ENCODE assay signal across 18 cellular contexts in genomic region chr4:88758264-88758663, GRCh38.
DNase-seq lines count a peak whose midpoint lies in the region; ATAC-seq, FAIRE-seq and TF ChIP-seq lines count a peak whose summit lies in the region.
"Had no signal": no experiment of that assay in that cellular context is flagged by ENCODE, and none has a peak within 500 bp of the region (broad histone marks: within the 10 kb centered on the region; RNA-seq: fewer than 3 reads in every experiment).

No MANE protein-coding gene starts in this region.

- H3K27me3 ChIP-seq in endothelial cell of umbilical vein (ENCODE audit: control insufficient read depth in 2 of 2, insufficient read depth in 2 of 2, low read length in 2 of 2): no peaks in the 10 kb centered on the region
- H3K27me3 ChIP-seq in psoas muscle (ENCODE audit: insufficient read depth in 3 of 3, low read length in 2 of 3): no peaks in the 10 kb centered on the region
- H3K27me3 ChIP-seq: body of pancreas, esophagus muscularis mucosa had no signal

- peak overlapping the region; percentile 71 for H3K4me3 ChIP-seq in SK-N-MC
- H3K4me3 ChIP-seq in endothelial cell of umbilical vein (replicated peaks in 1 of 3; ENCODE audit: insufficient read depth in 1 of 3, low read depth in 1 of 3, low read length in 3 of 3): no peak overlapping the region
- peak overlapping the region; percentile 55 for H3K4me3 ChIP-seq in psoas muscle
- H3K4me3 ChIP-seq: body of pancreas had no signal

- H2AFZ ChIP-seq in endothelial cell of umbilical vein (ENCODE audit: low read depth, low read length): no peak overlapping the region

- H3K9ac ChIP-seq in SK-N-MC (ENCODE audit: insufficient read length): peak overlapping the region; percentile 39
- H3K9ac ChIP-seq in endothelial cell of umbilical vein (replicated peaks; ENCODE audit: extremely low read depth, insufficient read depth, low read length): no peak overlapping the region

- H3K27ac ChIP-seq in SK-N-MC (peak overlapping the region; percentile 32; the same call in 1 of the 2 replicates), endothelial cell of umbilical vein (ENCODE audit: insufficient read depth, low read depth, low read length) (no peak overlapping the region), psoas muscle (peak overlapping the region; percentile 56)

- H4K20me1 ChIP-seq in endothelial cell of umbilical vein (replicated peaks; ENCODE audit: control insufficient read depth, extremely low read depth, insufficient read depth, low read length): no peaks in the 10 kb centered on the region

- TF ChIP-seq POLR2A in endothelial cell of umbilical vein (IDR thresholded peaks at IDR 0.05; ENCODE audit: low read depth, low read length): no peak

- peak; percentile 78 for DNase-seq in G401 (ENCODE audit: low spot score)
- DNase-seq in SK-N-MC (ENCODE audit: low read depth, low spot score): no peak
- peak; percentile 15 for DNase-seq in endothelial cell of umbilical vein (ENCODE audit: low read depth, low spot score)
- DNase-seq in psoas muscle: no peak
- no peak for DNase-seq in activated naive CD4-positive, alpha-beta T cell treated with anti-CD3 and anti-CD28 coated beads, Interleukin-2, amount 10 ng/mL, durations not matched to agents 7 days and 5 days
- DNase-seq in urothelium cell line (ENCODE audit: low spot score): no peak
- DNase-seq in GM20000 (ENCODE audit: low spot score): no peak
- DNase-seq: activated CD8-positive, alpha-beta memory T cell treated with anti-CD3 and anti-CD28 coated beads, Interleukin-2, amount 50 U/mL, for 4 hours; body of pancreas; CD8-positive, alpha-beta T cell; DND-41; NCI-H1436 treated with DMSO at 0.1 percent for 48 hours had no signal

- TF ChIP-seq CTCF in endothelial cell of umbilical vein (IDR thresholded peaks at IDR 0.05; ENCODE audit: extremely low read depth in 1 of 2, insufficient read depth in 1 of 2, low read depth in 1 of 2, low read length in 2 of 2) (no peak), psoas muscle (IDR thresholded peaks at IDR 0.05) (no peak), GM20000 (IDR thresholded peaks at IDR 0.05; ENCODE audit: extremely low read depth, missing control alignments) (no peak)

- no TSS peak for BruUV-seq in endothelial cell of umbilical vein (replicated peaks; lab: Mats Ljungman, UMichigan)

- no peaks in the 10 kb centered on the region for H3K9me1 ChIP-seq in endothelial cell of umbilical vein (replicated peaks; ENCODE audit: control insufficient read depth, extremely low read depth, insufficient read depth, low read length)

- no peaks in the 10 kb centered on the region for H3K9me3 ChIP-seq in SK-N-MC (ENCODE audit: low read depth, low read length)
- H3K9me3 ChIP-seq in endothelial cell of umbilical vein (replicated peaks; ENCODE audit: control insufficient read depth, insufficient read depth, low read length): no peaks in the 10 kb centered on the region
- no peaks in the 10 kb centered on the region for H3K9me3 ChIP-seq in psoas muscle
- H3K9me3 ChIP-seq: body of pancreas, esophagus muscularis mucosa had no signal

- FAIRE-seq in endothelial cell of umbilical vein (lab: Jason Lieb, UNC): no peak
- FAIRE-seq in urothelium cell line (lab: Jason Lieb, UNC): no peak

- CTCF ChIA-PET in endothelial cell of umbilical vein (lab: Charles Lee): interaction anchor here (1.2 to 5.8 kb wide), 3 partner anchors 11 to 33 kb away, joined by 3 to 19 read pairs (median 3); no protein-coding TSS in a partner anchor
- CTCF ChIA-PET in activated naive CD4-positive, alpha-beta T cell treated with anti-CD3 and anti-CD28 coated beads, Interleukin-2, amount 10 ng/mL, durations not matched to agents 7 days and 5 days (lab: Charles Lee): no interaction called here

- no peaks in the 10 kb centered on the region for H3K4me1 ChIP-seq in endothelial cell of umbilical vein (ENCODE audit: control insufficient read depth, extremely low read depth, insufficient read depth, low read length)
- H3K4me1 ChIP-seq in psoas muscle: peaks cover 24% of the 10 kb centered on the region

- ATAC-seq in psoas muscle (peak; percentile 61 to 80 (median 70)), HG03039 (IDR thresholded peaks at IDR 0.05; ENCODE audit: unreplicated experiment) (no peak)
- ATAC-seq: CD8-positive, alpha-beta T cell; HCT116; natural killer cell treated with Interleukin-12 subunit alpha and Interleukin-12 subunit beta and Interleukin-15 and Interleukin-18, amount 100 ng/mL, for 72 hours had no signal

- dilution Hi-C loops in endothelial cell of umbilical vein (cut with MboI; ENCODE audit: extremely low pct_ligation_motif_present, low sequenced_read_pairs): no loop called here

- H3K9me3 Mint-ChIP-seq in activated naive CD4-positive, alpha-beta T cell treated with anti-CD3 and anti-CD28 coated beads, Interleukin-2, amount 10 ng/mL, durations not matched to agents 7 days and 5 days: no peaks in the 10 kb centered on the region
- H3K9me3 Mint-ChIP-seq: CD8-positive, alpha-beta T cell; memory B cell; natural killer cell treated with Interleukin-12 subunit alpha and Interleukin-12 subunit beta and Interleukin-15 and Interleukin-18, amount 100 ng/mL, for 72 hours; stimulated activated naive CD8-positive, alpha-beta T cell treated with anti-CD3 and anti-CD28 coated beads, Interleukin-15, Interleukin-2, amounts not matched to agents 100 ng/mL and 50 ng/mL, for 24 hours had no signal

- 35 to 51% (median 35%) methylated on average over 8 of the region's 8 CpGs for WGBS in psoas muscle, 3 donors

- POLR2A ChIA-PET in endothelial cell of umbilical vein (lab: Charles Lee): no interaction called here

- H3K4me1 Mint-ChIP-seq in activated naive CD4-positive, alpha-beta T cell treated with anti-CD3 and anti-CD28 coated beads, Interleukin-2, amount 10 ng/mL, durations not matched to agents 7 days and 5 days: peaks cover 6% of the 10 kb centered on the region
- H3K4me1 Mint-ChIP-seq: memory B cell had no signal

- H3K36me3 ChIP-seq in SK-N-MC (ENCODE audit: insufficient read depth, low read length) (no peaks in the 10 kb centered on the region), endothelial cell of umbilical vein (ENCODE audit: control insufficient read depth in 2 of 2, extremely low read depth in 1 of 2, insufficient read depth in 2 of 2, low read length in 2 of 2) (no peaks in the 10 kb centered on the region), psoas muscle (ENCODE audit: insufficient read depth in 1 of 2, low read depth in 1 of 2) (peaks cover 0 to 37% of the 10 kb centered on the region in 2 donors)

- in situ Hi-C loops in G401 (cut with HindIII; ENCODE audit: low sequenced_read_pairs): no loop called here

- intact Hi-C loops in endothelial cell of umbilical vein (cut with micrococcal nuclease): no loop called here
- intact Hi-C loops in psoas muscle (cut with DNase I): no loop called here

- H3K4me3 Mint-ChIP-seq in activated naive CD4-positive, alpha-beta T cell treated with anti-CD3 and anti-CD28 coated beads, Interleukin-2, amount 10 ng/mL, durations not matched to agents 7 days and 5 days: no peak overlapping the region
- H3K4me3 Mint-ChIP-seq: CD8-positive, alpha-beta T cell; memory B cell; natural killer cell treated with Interleukin-12 subunit alpha and Interleukin-12 subunit beta and Interleukin-15 and Interleukin-18, amount 100 ng/mL, for 72 hours; stimulated activated naive CD8-positive, alpha-beta T cell treated with anti-CD3 and anti-CD28 coated beads, Interleukin-15, Interleukin-2, amounts not matched to agents 100 ng/mL and 50 ng/mL, for 24 hours had no signal

- no peak overlapping the region for H3K4me2 ChIP-seq in endothelial cell of umbilical vein (ENCODE audit: insufficient read depth, low read length)

- no peaks in the 10 kb centered on the region for H3K79me2 ChIP-seq in endothelial cell of umbilical vein (ENCODE audit: control insufficient read depth, insufficient read depth, low read length)

- no peak overlapping the region for H3K27ac Mint-ChIP-seq in activated naive CD4-positive, alpha-beta T cell treated with anti-CD3 and anti-CD28 coated beads, Interleukin-2, amount 10 ng/mL, durations not matched to agents 7 days and 5 days
- H3K27ac Mint-ChIP-seq: CD8-positive, alpha-beta T cell; memory B cell; stimulated activated naive CD8-positive, alpha-beta T cell treated with anti-CD3 and anti-CD28 coated beads, Interleukin-15, Interleukin-2, amounts not matched to agents 100 ng/mL and 50 ng/mL, for 24 hours had no signal

- H3K27me3 Mint-ChIP-seq in activated naive CD4-positive, alpha-beta T cell treated with anti-CD3 and anti-CD28 coated beads, Interleukin-2, amount 10 ng/mL, durations not matched to agents 7 days and 5 days: no peaks in the 10 kb centered on the region
- H3K27me3 Mint-ChIP-seq: natural killer cell treated with Interleukin-12 subunit alpha and Interleukin-12 subunit beta and Interleukin-15 and Interleukin-18, amount 100 ng/mL, for 72 hours; stimulated activated naive CD8-positive, alpha-beta T cell treated with anti-CD3 and anti-CD28 coated beads, Interleukin-15, Interleukin-2, amounts not matched to agents 100 ng/mL and 50 ng/mL, for 24 hours had no signal

- peaks cover 55% of the 10 kb centered on the region for H3K36me3 Mint-ChIP-seq in activated naive CD4-positive, alpha-beta T cell treated with anti-CD3 and anti-CD28 coated beads, Interleukin-2, amount 10 ng/mL, durations not matched to agents 7 days and 5 days
- H3K36me3 Mint-ChIP-seq: CD8-positive, alpha-beta T cell; memory B cell; natural killer cell treated with Interleukin-12 subunit alpha and Interleukin-12 subunit beta and Interleukin-15 and Interleukin-18, amount 100 ng/mL, for 72 hours had no signal

TF ChIP-seq in endothelial cell of umbilical vein, 7 proteins besides CTCF, POLR2A, EP300 and RAD21:
- no peak for TF ChIP-seq POLR2AphosphoS5 (IDR thresholded peaks at IDR 0.05; ENCODE audit: insufficient read depth, low read depth, low read length)
- TF ChIP-seq EZH2 (IDR thresholded peaks at IDR 0.05; ENCODE audit: borderline replicate concordance, low read depth, low read length, severe bottlenecking): no peak
- TF ChIP-seq GATA2 (IDR thresholded peaks at IDR 0.05; ENCODE audit: insufficient read depth, insufficient read length, low read depth, low read length): no peak
- no peak for TF ChIP-seq FOS (IDR thresholded peaks at IDR 0.05; ENCODE audit: borderline replicate concordance, insufficient read depth, low read length)
- TF ChIP-seq MYC (IDR thresholded peaks at IDR 0.05; ENCODE audit: low read depth, low read length): no peak
- TF ChIP-seq MAX (IDR thresholded peaks at IDR 0.05; ENCODE audit: insufficient read depth, insufficient read length): no peak
- no peak for TF ChIP-seq JUN (IDR thresholded peaks at IDR 0.05; ENCODE audit: borderline replicate concordance, insufficient read depth, insufficient read length, low read depth)
TF ChIP-seq in endothelial cell of umbilical vein: peak in this region for 0.

Comparison
In these comparisons a context has a peak if more than half of its experiments do, and no peak if none do; other contexts are left out.
1. DNase-seq: peak in G401 (single experiment) and endothelial cell of umbilical vein (single experiment); none in SK-N-MC (single experiment), psoas muscle (0 of 2), activated naive CD4-positive, alpha-beta T cell treated with anti-CD3 and anti-CD28 coated beads, Interleukin-2, amount 10 ng/mL, durations not matched to agents 7 days and 5 days (single experiment), urothelium cell line (single experiment) and GM20000 (single experiment).
2. H3K4me3 ChIP-seq: peak in SK-N-MC (single experiment) and psoas muscle (single experiment); none in endothelial cell of umbilical vein (0 of 3).